ENCODE assay signal across 31 cellular contexts in the genomic region with DNA sequence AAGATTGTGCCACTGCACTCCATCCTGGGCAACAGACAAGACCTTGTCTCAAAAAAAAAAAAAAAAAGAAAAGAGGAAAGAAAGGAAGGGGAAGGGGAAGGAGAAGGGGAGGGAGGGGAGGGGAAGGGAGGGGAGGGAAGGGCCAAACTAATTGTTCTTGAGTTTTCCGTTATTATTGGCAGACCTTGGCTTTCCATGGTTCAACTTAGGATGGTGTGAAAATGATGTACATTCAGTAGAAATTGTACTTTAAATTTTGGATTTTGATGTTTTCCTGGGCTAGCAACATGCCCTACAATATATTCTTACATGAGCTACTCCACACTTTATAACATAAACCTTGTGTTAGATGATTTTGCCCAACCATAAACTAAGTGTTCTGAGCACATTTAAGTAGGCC. TPM values are rescaled to one million over a fixed set of nuclear protein-coding genes. Genes with fewer than 3 reads are reported as not detected.
"Had no signal": no experiment of that assay in that cellular context is flagged by ENCODE, and none has a peak within 500 bp of the region (broad histone marks: within the 10 kb centered on the region; RNA-seq: fewer than 3 reads in every experiment).

No MANE protein-coding gene starts in this region.

- H3K36me3 ChIP-seq: left lung, lower lobe of right lung, pancreas, prostate gland, sigmoid colon, spleen, uterus had no signal

- H3K9me3 ChIP-seq: left lung, lower lobe of right lung, pancreas, prostate gland, sigmoid colon, spleen, tibial nerve, uterus had no signal

- H3K9me3 Mint-ChIP-seq: mesothelial cell of epicardium; natural killer cell treated with Interleukin-12 subunit alpha and Interleukin-12 subunit beta and Interleukin-15 and Interleukin-18, amount 100 ng/mL, for 72 hours; neural crest cell; stimulated activated effector memory CD8-positive, alpha-beta T cell treated with anti-CD3 and anti-CD28 coated beads, Interleukin-12 subunit alpha, Interleukin-12 subunit beta, amount 100 ng/mL, for 72 hours; type B pancreatic cell had no signal

- DNase-seq: hippocampal formation; left colon; left lung; lower lobe of right lung; mesendoderm; naive thymus-derived CD4-positive, alpha-beta T cell; nucleus accumbens; pancreas; posterior cingulate gyrus; retina; right cardiac atrium; sigmoid colon; small intestine; spleen; stimulated activated CD4-positive, alpha-beta T cell treated with anti-CD3 and anti-CD28 coated beads, Interleukin-4, amount 100 ng/mL, for 24 hours; stimulated activated naive CD4-positive, alpha-beta T cell treated with Interleukin-2 at 50 U/mL for 16 hours; stimulated activated naive CD8-positive, alpha-beta T cell treated with anti-CD3 and anti-CD28 coated beads, Interleukin-15, amount 100 ng/mL, for 72 hours; substantia nigra; uterus had no signal

- H3K4me1 ChIP-seq: prostate gland, sigmoid colon, uterus had no signal

- FAIRE-seq: keratinocyte, pancreas, small intestine had no signal

- H3K27ac Mint-ChIP-seq: naive thymus-derived CD4-positive, alpha-beta T cell; natural killer cell treated with Interleukin-12 subunit alpha and Interleukin-12 subunit beta and Interleukin-15 and Interleukin-18, amount 100 ng/mL, for 72 hours; stimulated activated effector memory CD8-positive, alpha-beta T cell treated with anti-CD3 and anti-CD28 coated beads, Interleukin-12 subunit alpha, Interleukin-12 subunit beta, amount 100 ng/mL, for 72 hours; stimulated activated naive CD8-positive, alpha-beta T cell treated with anti-CD3 and anti-CD28 coated beads, Interleukin-15, amount 100 ng/mL, for 72 hours had no signal

- H3K27me3 ChIP-seq: left lung, pancreas, sigmoid colon, spleen, tibial nerve, uterus had no signal

- ATAC-seq: lower lobe of right lung; naive thymus-derived CD4-positive, alpha-beta T cell; natural killer cell treated with Interleukin-12 subunit alpha and Interleukin-12 subunit beta and Interleukin-15 and Interleukin-18, amount 100 ng/mL, for 72 hours; right cardiac atrium; stimulated activated effector memory CD8-positive, alpha-beta T cell treated with anti-CD3 and anti-CD28 coated beads, Interleukin-12 subunit alpha, Interleukin-12 subunit beta, amount 100 ng/mL, for 72 hours; stimulated activated naive CD8-positive, alpha-beta T cell treated with anti-CD3 and anti-CD28 coated beads, Interleukin-15, amount 100 ng/mL, for 72 hours had no signal

- H3K4me3 Mint-ChIP-seq: mesothelial cell of epicardium; naive thymus-derived CD4-positive, alpha-beta T cell; natural killer cell treated with Interleukin-12 subunit alpha and Interleukin-12 subunit beta and Interleukin-15 and Interleukin-18, amount 100 ng/mL, for 72 hours; neural crest cell; stimulated activated effector memory CD8-positive, alpha-beta T cell treated with anti-CD3 and anti-CD28 coated beads, Interleukin-12 subunit alpha, Interleukin-12 subunit beta, amount 100 ng/mL, for 72 hours; stimulated activated naive CD8-positive, alpha-beta T cell treated with anti-CD3 and anti-CD28 coated beads, Interleukin-15, amount 100 ng/mL, for 72 hours had no signal

- H3K27ac ChIP-seq: left lung, lower lobe of right lung, prostate gland, sigmoid colon, spleen, tibial nerve, uterus had no signal

- H3K4me3 ChIP-seq: left lung, lower lobe of right lung, pancreas, prostate gland, sigmoid colon, spleen, tibial nerve, uterus had no signal

- H3K36me3 Mint-ChIP-seq: mesothelial cell of epicardium; natural killer cell treated with Interleukin-12 subunit alpha and Interleukin-12 subunit beta and Interleukin-15 and Interleukin-18, amount 100 ng/mL, for 72 hours; stimulated activated effector memory CD8-positive, alpha-beta T cell treated with anti-CD3 and anti-CD28 coated beads, Interleukin-12 subunit alpha, Interleukin-12 subunit beta, amount 100 ng/mL, for 72 hours; type B pancreatic cell had no signal

RNA-seq across cellular contexts. Expression of gene TMEM72, which starts 1.2 kb away (rescaled TPM):
- total RNA-seq: lower lobe of right lung; mononuclear cell; naive thymus-derived CD4-positive, alpha-beta T cell; natural killer cell treated with Interleukin-12 subunit alpha and Interleukin-12 subunit beta and Interleukin-15 and Interleukin-18, amount 100 ng/mL, for 72 hours; neural crest cell; osteoblast; spleen; temporal lobe; ureter had no signal
- polyA plus RNA-seq: keratinocyte; naive thymus-derived CD4-positive, alpha-beta T cell had no signal
